ENCODE assay signal across 21 cellular contexts in the genomic region with DNA sequence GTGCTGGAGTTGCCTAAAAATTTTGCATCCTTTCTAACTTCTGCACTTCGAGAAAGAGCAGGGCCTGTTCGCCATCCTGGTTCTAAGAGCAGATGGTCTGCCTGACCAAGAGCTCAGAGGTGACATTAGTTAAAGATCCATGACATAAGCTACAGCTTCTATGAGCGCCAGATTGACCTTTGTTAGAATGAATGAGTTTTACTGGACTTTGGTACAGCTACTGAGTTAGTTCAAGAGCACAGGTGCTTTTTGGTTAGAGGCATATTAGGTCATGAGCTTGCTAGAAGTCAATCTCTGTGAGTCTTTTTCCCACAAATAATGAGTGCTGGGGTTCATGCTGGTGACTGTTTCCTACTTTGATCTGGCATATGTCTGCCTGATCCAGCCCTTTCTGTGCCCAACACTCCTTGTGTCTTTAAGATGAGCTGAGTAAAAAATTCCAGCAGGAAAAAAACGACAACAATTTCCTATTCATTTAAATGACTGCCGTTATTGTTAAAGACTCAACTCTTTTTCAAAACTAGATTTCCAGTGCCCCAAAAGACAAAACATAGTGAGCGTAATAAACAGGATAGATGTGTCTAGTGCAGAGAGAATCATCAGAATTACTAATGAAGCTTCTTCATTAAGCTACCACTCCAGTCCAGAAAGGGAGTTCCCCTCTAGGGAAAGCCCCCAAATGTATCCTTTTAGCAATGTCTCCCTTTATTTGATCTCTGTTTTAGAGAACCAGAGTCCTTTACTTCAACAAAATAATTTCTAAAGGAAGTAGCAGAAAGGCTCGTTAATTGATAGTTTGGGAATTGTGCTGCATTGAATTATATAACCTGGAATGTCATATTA.
DNase-seq lines count a peak whose midpoint lies in the region; ATAC-seq and TF ChIP-seq lines count a peak whose summit lies in the region.
"Had no signal": no experiment of that assay in that cellular context is flagged by ENCODE, and none has a peak within 500 bp of the region (broad histone marks: within the 10 kb centered on the region; RNA-seq: fewer than 3 reads in every experiment).

No MANE protein-coding gene starts in this region.

- H3K27ac Mint-ChIP-seq in type B pancreatic cell: peak overlapping the region; percentile 50
- H3K27ac Mint-ChIP-seq: GM23338, IgD-negative memory B cell had no signal

- H3K4me3 Mint-ChIP-seq in type B pancreatic cell: no peak overlapping the region
- H3K4me3 Mint-ChIP-seq: CD14-positive monocyte, GM23338, IgD-negative memory B cell had no signal

- no peaks in the 10 kb centered on the region for H3K27me3 Mint-ChIP-seq in type B pancreatic cell

- no peak for ATAC-seq in GM21723 (IDR thresholded peaks at IDR 0.05; ENCODE audit: unreplicated experiment)
- ATAC-seq: SK-N-SH treated with all-trans-retinoic acid at 6 μM for 48 hours had no signal

- no peaks in the 10 kb centered on the region for H3K9me3 Mint-ChIP-seq in type B pancreatic cell
- H3K9me3 Mint-ChIP-seq: CD14-positive monocyte, GM23338, IgD-negative memory B cell had no signal

- TF ChIP-seq CTCF in type B pancreatic cell (conservative IDR thresholded peaks at IDR 0.05): no peak

- H3K36me3 Mint-ChIP-seq in type B pancreatic cell: no peaks in the 10 kb centered on the region
- H3K36me3 Mint-ChIP-seq: IgD-negative memory B cell had no signal

- DNase-seq in DMS53 (lab: John Stamatoyannopoulos, UW) (peak; percentile 15), DMS53 treated with DMSO at 0.1 percent for 48 hours (lab: John Stamatoyannopoulos, UW; ENCODE audit: unreplicated experiment) (no peak), epidermal melanocyte (ENCODE audit: insufficient read length, low spot score) (peak; percentile 21), medulla oblongata (ENCODE audit: extremely low spot score) (peak; percentile 21), type B pancreatic cell (ENCODE audit: extremely low spot score, unreplicated experiment) (no peak), SHP77 (lab: John Stamatoyannopoulos, UW) (no peak)
- DNase-seq in stimulated activated CD4-positive, alpha-beta T cell treated with anti-CD3 and anti-CD28 coated beads, Interleukin-2, amount 100 ng/mL, for 24 hours: no peak
- DNase-seq: DMS 273 treated with DMSO at 0.1 percent for 48 hours; GDM1; HCEC 1CT; Karpas-422; NCI-H1436 treated with DMSO at 0.1 percent for 48 hours; NCI-H446 treated with DMSO at 0.1 percent for 48 hours; NK-92 treated with Interleukin-12 subunit alpha and Interleukin-12 subunit beta, amount 100 ng/mL, for 24 hours; OCI-M1; SIG-M5 had no signal

- H3K4me1 Mint-ChIP-seq in type B pancreatic cell (ENCODE audit: unreplicated experiment): peaks cover 9% of the 10 kb centered on the region

Comparison
In these comparisons a context has a peak if more than half of its experiments do, and no peak if none do; other contexts are left out.
1. DNase-seq: peak in DMS53 (single experiment), epidermal melanocyte (single experiment) and medulla oblongata (single experiment); none in DMS53 treated with DMSO at 0.1 percent for 48 hours (single experiment), type B pancreatic cell (single experiment), stimulated activated CD4-positive, alpha-beta T cell treated with anti-CD3 and anti-CD28 coated beads, Interleukin-2, amount 100 ng/mL, for 24 hours (0 of 2) and SHP77 (0 of 2).